25 cellular contexts compared by ENCODE assay signal in genomic region chr7:1897076-1897860, GRCh38.
DNase-seq lines count a peak whose midpoint lies in the region; ATAC-seq, FAIRE-seq and TF ChIP-seq lines count a peak whose summit lies in the region.
"Had no signal": no experiment of that assay in that cellular context is flagged by ENCODE, and none has a peak within 500 bp of the region (broad histone marks: within the 10 kb centered on the region; RNA-seq: fewer than 3 reads in every experiment).

No MANE protein-coding gene starts in this region.

- H3K9ac ChIP-seq in H1 (replicated peaks in 1 of 4; ENCODE audit: extremely low read depth in 1 of 4, low read depth in 3 of 4, low read length in 3 of 4): no peak overlapping the region

- H3K23me2 ChIP-seq in H1 (ENCODE audit: low read depth, low read length): no peaks in the 10 kb centered on the region

- no peak for FAIRE-seq in H1 (lab: Jason Lieb, UNC)
- FAIRE-seq in small intestine (lab: Jason Lieb, UNC): no peak
- FAIRE-seq: GM19239 had no signal

- peak overlapping the region; percentile 46 for H4K5ac ChIP-seq in H1 (ENCODE audit: insufficient read length, low read depth, low read length)

- H3K27me3 ChIP-seq in heart right ventricle (no peaks in the 10 kb centered on the region), H1 (replicated peaks in 1 of 4; ENCODE audit: control insufficient read depth in 3 of 4, extremely low read depth in 1 of 4, insufficient read depth in 3 of 4, low read length in 3 of 4) (no peaks in the 10 kb centered on the region), small intestine (ENCODE audit: control insufficient read depth in 2 of 2, insufficient read depth in 2 of 2, low read length in 2 of 2) (no peaks in the 10 kb centered on the region)
- H3K27me3 ChIP-seq in naive thymus-derived CD4-positive, alpha-beta T cell (ENCODE audit: control insufficient read depth in 2 of 2, insufficient read depth in 2 of 2, low read length in 2 of 2): no peaks in the 10 kb centered on the region
- H3K27me3 ChIP-seq: neutrophil, vagina had no signal

- H3K4ac ChIP-seq in H1 (replicated peaks; ENCODE audit: insufficient read length, low read depth, low read length): no peak overlapping the region

- H2BK20ac ChIP-seq in H1 (ENCODE audit: low read length): no peak overlapping the region

- POLR2A ChIA-PET in RWPE1 (lab: Yijun Ruan, JAX; ENCODE audit: low non-redundant PET): no interaction called here
- POLR2A ChIA-PET in H1 (lab: Charles Lee; ENCODE audit: partially characterized antibody): no interaction called here
- POLR2A ChIA-PET in naive thymus-derived CD4-positive, alpha-beta T cell (lab: Charles Lee): interaction anchor here (0.7 kb wide), 1 partner anchor 582 kb away, joined by 3 read pairs; no protein-coding TSS in a partner anchor

- H3K27ac Mint-ChIP-seq in naive thymus-derived CD4-positive, alpha-beta T cell: peak overlapping the region in 3 of 9 donors; percentile 27 to 59 (median 39)
- H3K27ac Mint-ChIP-seq: activated B cell treated with CpG ODN at 0.5 μM for 24 hours had no signal

- no peak overlapping the region for H4K91ac ChIP-seq in H1 (replicated peaks; ENCODE audit: insufficient read length, low read length)

- TF ChIP-seq CTCF in heart right ventricle (IDR thresholded peaks at IDR 0.05): no peak
- no peak for TF ChIP-seq CTCF in RWPE1 (conservative IDR thresholded peaks at IDR 0.05; ENCODE audit: low read depth)
- TF ChIP-seq CTCF in H1 (IDR thresholded peaks at IDR 0.05; ENCODE audit: control extremely low read depth in 1 of 3, insufficient read depth in 1 of 3, low read depth in 1 of 3, low read length in 3 of 3): no peak

- no peak overlapping the region for H2BK5ac ChIP-seq in H1 (ENCODE audit: low read depth, low read length)

- H2AFZ ChIP-seq in H1 (ENCODE audit: low read length): no peak overlapping the region

- H3K27me3 Mint-ChIP-seq in naive thymus-derived CD4-positive, alpha-beta T cell: no peaks in the 10 kb centered on the region
- H3K27me3 Mint-ChIP-seq: activated B cell treated with CpG ODN at 0.5 μM for 24 hours had no signal

- peaks cover 4 to 20% (median 8%) of the 10 kb centered on the region in 7 donors for H3K4me1 Mint-ChIP-seq in naive thymus-derived CD4-positive, alpha-beta T cell
- H3K4me1 Mint-ChIP-seq: activated B cell treated with CpG ODN at 0.5 μM for 24 hours had no signal

- no peaks in the 10 kb centered on the region for H3K9me3 Mint-ChIP-seq in naive thymus-derived CD4-positive, alpha-beta T cell
- H3K9me3 Mint-ChIP-seq: activated B cell treated with CpG ODN at 0.5 μM for 24 hours had no signal

- H3K27ac ChIP-seq in heart right ventricle: no peak overlapping the region
- H3K27ac ChIP-seq in RWPE1: peak overlapping the region; percentile 42
- H3K27ac ChIP-seq in H1 (ENCODE audit: low read depth, low read length): no peak overlapping the region
- no peak overlapping the region for H3K27ac ChIP-seq in small intestine (ENCODE audit: low read depth in 1 of 2, low read length in 1 of 2)
- no peak overlapping the region for H3K27ac ChIP-seq in naive thymus-derived CD4-positive, alpha-beta T cell (ENCODE audit: low read depth, low read length)
- H3K27ac ChIP-seq: neutrophil, prostate gland, vagina had no signal

- no peak for TF ChIP-seq POLR2A in H1 (IDR thresholded peaks at IDR 0.05; ENCODE audit: control extremely low read depth in 1 of 2, low read depth in 2 of 2, low read length in 2 of 2)

- intact Hi-C loops in Right ventricle myocardium inferior (cut with DNase I): loop anchor here (5.0 to 10.0 kb wide), 2 partner anchors 190 to 318 kb away; no protein-coding TSS in a partner anchor
- intact Hi-C loops in heart right ventricle (cut with DNase I): no loop called here
- intact Hi-C loops in naive thymus-derived CD4-positive, alpha-beta T cell (cut with micrococcal nuclease): no loop called here

- H3K9me3 ChIP-seq in heart right ventricle: no peaks in the 10 kb centered on the region
- H3K9me3 ChIP-seq in H1 (ENCODE audit: insufficient read depth in 2 of 2, low read depth in 1 of 2, low read length in 1 of 2): no peaks in the 10 kb centered on the region
- H3K9me3 ChIP-seq in small intestine (ENCODE audit: control insufficient read depth, low read depth): no peaks in the 10 kb centered on the region
- no peaks in the 10 kb centered on the region for H3K9me3 ChIP-seq in naive thymus-derived CD4-positive, alpha-beta T cell (ENCODE audit: control insufficient read depth in 2 of 3, low read length in 3 of 3)
- H3K9me3 ChIP-seq: neutrophil, prostate gland, vagina had no signal

- ATAC-seq in Right ventricle myocardium inferior: no peak
- no peak for ATAC-seq in heart right ventricle
- ATAC-seq in GM18870 (IDR thresholded peaks at IDR 0.05; ENCODE audit: unreplicated experiment): no peak
- ATAC-seq in naive thymus-derived CD4-positive, alpha-beta T cell: no peak

- no peak for TF ChIP-seq EP300 in H1 (IDR thresholded peaks at IDR 0.05; ENCODE audit: borderline replicate concordance in 1 of 2, low read depth in 2 of 2, low read length in 2 of 2)

- no peak overlapping the region for H3K56ac ChIP-seq in H1 (replicated peaks; ENCODE audit: insufficient read length, low read depth, low read length)

- H2AK5ac ChIP-seq in H1 (ENCODE audit: low read depth, low read length): no peak overlapping the region

- H4K20me1 ChIP-seq in H1 (replicated peaks in 1 of 2; ENCODE audit: control insufficient read depth in 1 of 2, insufficient read depth in 2 of 2, low read length in 2 of 2): peaks cover 0 to 3% of the 10 kb centered on the region in 2 experiments

- no peak overlapping the region for H3K14ac ChIP-seq in H1 (ENCODE audit: insufficient read length)

- no peak overlapping the region for H3K4me3 Mint-ChIP-seq in naive thymus-derived CD4-positive, alpha-beta T cell
- H3K4me3 Mint-ChIP-seq: activated B cell treated with CpG ODN at 0.5 μM for 24 hours had no signal

- H3K4me2 ChIP-seq in H1 (ENCODE audit: insufficient read depth in 1 of 2, low read depth in 2 of 2, low read length in 2 of 2): no peak overlapping the region

- DNase-seq in Right ventricle myocardium inferior (ENCODE audit: missing footprints) (peak; percentile 69), heart right ventricle (no peak), RWPE1 (ENCODE audit: low spot score) (no peak), H1 (ENCODE audit: low read depth in 1 of 2, low spot score in 2 of 2) (no peak), putamen (ENCODE audit: low spot score) (peak; percentile 20), small intestine (no peak)
- DNase-seq in naive thymus-derived CD4-positive, alpha-beta T cell: no peak
- DNase-seq: activated B cell treated with CpG ODN at 0.5 μM for 24 hours; activated CD8-positive, alpha-beta memory T cell treated with anti-CD3 and anti-CD28 coated beads for 24 hours; activated gamma-delta T cell treated with Interleukin-2 at 50 U/mL for 16 hours; activated T-cell treated with anti-CD3 and anti-CD28 coated beads, Interleukin-2, amount 50 U/mL, for 1 hour; amniotic stem cell; dermis blood vessel endothelial cell; kidney glomerular epithelial cell; NCI-H1105; NCI-H1930; NCI-H2227 treated with DMSO at 0.1 percent for 48 hours; RPMI8226; stimulated activated CD4-positive, alpha-beta T cell treated with anti-CD3 and anti-CD28 coated beads, Interleukin-1b, Interleukin-23, amount 100 ng/mL, for 48 hours; T-helper 9 cell had no signal

- no peak overlapping the region for H2BK15ac ChIP-seq in H1 (ENCODE audit: low read length)

- CTCF ChIA-PET in RWPE1 (lab: Yijun Ruan, JAX): no interaction called here
- CTCF ChIA-PET in H1 (lab: Charles Lee; ENCODE audit: partially characterized antibody): interaction anchor here (1.0 to 6.1 kb wide), 2 partner anchors 9 to 13 kb away, joined by 3 to 49 read pairs; no protein-coding TSS in a partner anchor
- CTCF ChIA-PET in naive thymus-derived CD4-positive, alpha-beta T cell (lab: Charles Lee): no interaction called here

- WGBS in heart right ventricle, 2 donors: 90 to 91% methylated on average over 41 of the region's 41 CpGs
- 91% methylated on average over 37 of the region's 41 CpGs; no CpG with 5 or more reads in 1 of the 2 experiments for WGBS in H1 (ENCODE audit: extremely low coverage in 1 of 2, insufficient coverage in 1 of 2, insufficient read length in 1 of 2, insufficient replicate concordance in 2 of 2, low coverage in 1 of 2, low lambda C conversion rate in 2 of 2, missing lambda C conversion rate in 1 of 2), 2 experiments
- 90 to 94% (median 92%) methylated on average over 41 of the region's 41 CpGs for WGBS in small intestine, 3 donors

- peaks cover 0 to 34% (median 17%) of the 10 kb centered on the region in 9 donors for H3K4me1 ChIP-seq in heart right ventricle
- H3K4me1 ChIP-seq in H1 (replicated peaks in 1 of 4; ENCODE audit: control insufficient read depth in 3 of 4, insufficient read depth in 4 of 4, low read length in 3 of 4): 0 out of 7 replicates have a peak, but pooled peaks cover 0 to 2% (median 0%) of the 10 kb centered on the region in 4 experiments
- H3K4me1 ChIP-seq in small intestine (ENCODE audit: control insufficient read depth in 2 of 2, insufficient read depth in 1 of 2, low read depth in 1 of 2, low read length in 1 of 2): no peaks in the 10 kb centered on the region
- no peaks in the 10 kb centered on the region for H3K4me1 ChIP-seq in naive thymus-derived CD4-positive, alpha-beta T cell (ENCODE audit: control insufficient read depth in 2 of 2, insufficient read depth in 2 of 2, low read length in 2 of 2)
- H3K4me1 ChIP-seq: prostate gland had no signal

- H3K23ac ChIP-seq in H1 (ENCODE audit: insufficient read length): no peak overlapping the region

- TF ChIP-seq RAD21 in H1 (IDR thresholded peaks at IDR 0.05 in 1 of 2, conservative IDR thresholded peaks at IDR 0.05 in 1 of 2; ENCODE audit: low read depth in 2 of 2, low read length in 2 of 2): no peak

- no peak overlapping the region for H3K4me3 ChIP-seq in heart right ventricle
- H3K4me3 ChIP-seq in H1 (ENCODE audit: extremely low read depth in 1 of 4, insufficient read depth in 2 of 4, low read depth in 3 of 4, low read length in 4 of 4): no peak overlapping the region
- H3K4me3 ChIP-seq in small intestine (ENCODE audit: low read depth in 1 of 2, low read length in 2 of 2): no peak overlapping the region
- H3K4me3 ChIP-seq in naive thymus-derived CD4-positive, alpha-beta T cell (ENCODE audit: low read length): no peak overlapping the region
- H3K4me3 ChIP-seq: prostate gland, vagina had no signal

- no peaks in the 10 kb centered on the region; the same call in 1 of the 2 replicates for H3K79me1 ChIP-seq in H1 (ENCODE audit: low read depth, low read length)

- peak overlapping the region; percentile 83 for H4K8ac ChIP-seq in H1 (ENCODE audit: extremely low read depth, insufficient read depth, low read length)

- H3K36me3 Mint-ChIP-seq in naive thymus-derived CD4-positive, alpha-beta T cell: peaks cover 0 to 14% (median 0%) of the 10 kb centered on the region in 5 donors

- H3K36me3 ChIP-seq in heart right ventricle (peaks cover 0 to 29% (median 0%) of the 10 kb centered on the region in 9 donors), H1 (ENCODE audit: control insufficient read depth in 2 of 4, insufficient read depth in 4 of 4, low read length in 3 of 4) (no peaks in the 10 kb centered on the region), small intestine (ENCODE audit: control insufficient read depth in 2 of 2, insufficient read depth in 2 of 2, low read length in 2 of 2) (no peaks in the 10 kb centered on the region)
- peaks cover 0 to 93% (median 6%) of the 10 kb centered on the region in 3 experiments for H3K36me3 ChIP-seq in naive thymus-derived CD4-positive, alpha-beta T cell (ENCODE audit: control insufficient read depth in 2 of 3, insufficient read depth in 3 of 3, low read length in 3 of 3)
- H3K36me3 ChIP-seq: prostate gland, vagina had no signal

- H3K18ac ChIP-seq in H1 (ENCODE audit: extremely low read depth, low read length): no peak overlapping the region

- peak overlapping the region; percentile 27; the same call in 1 of the 2 replicates for H2BK12ac ChIP-seq in H1 (ENCODE audit: low read depth, low read length)

- H2BK120ac ChIP-seq in H1 (replicated peaks; ENCODE audit: low read depth, low read length): no peak overlapping the region

- no peaks in the 10 kb centered on the region for H3K79me2 ChIP-seq in H1 (ENCODE audit: control insufficient read depth in 1 of 2, insufficient read depth in 2 of 2, low read length in 2 of 2)

Comparison
In these comparisons a context has a peak if more than half of its experiments do, and no peak if none do; other contexts are left out.
1. DNase-seq: peak in Right ventricle myocardium inferior (single experiment) and putamen (single experiment); none in heart right ventricle (0 of 2), RWPE1 (single experiment), H1 (0 of 2), small intestine (single experiment) and naive thymus-derived CD4-positive, alpha-beta T cell (0 of 9).